Comparison of ENCODE assay signal across 8 cellular contexts in genomic region chr5:140251527-140251973, GRCh38. TPM values are rescaled to one million over a fixed set of nuclear protein-coding genes. Genes with fewer than 3 reads are reported as not detected.
DNase-seq lines count a peak whose midpoint lies in the region; ATAC-seq and TF ChIP-seq lines count a peak whose summit lies in the region.

No MANE protein-coding gene starts in this region.

- peak overlapping the region; percentile 72 for H3K4ac ChIP-seq in IMR-90 (ENCODE audit: low read depth, low read length)

- CTCF ChIA-PET in MCF 10A (lab: Yijun Ruan, JAX) (interaction anchor here (0.6 to 42.5 kb wide), 6 partner anchors 8 to 193 kb away, joined by 3 to 1450 read pairs (median 6); partner anchors contain the start of gene HBEGF), IMR-90 (lab: Yijun Ruan, JAX) (interaction anchor here (1.0 to 2.2 kb wide), 3 partner anchors 94 to 107 kb away, joined by 6 to 11 read pairs (median 6); partner anchors contain the start of gene HBEGF)

- DNase-seq in MCF 10A (ENCODE audit: unreplicated experiment) (peak; percentile 70), breast epithelium (ENCODE audit: low spot score in 2 of 2) (no peak), IMR-90 (peak; percentile 94), epithelial cell of proximal tubule (ENCODE audit: low read depth) (peak; percentile 50)
- DNase-seq in activated CD4-positive, alpha-beta T cell treated with anti-CD3 and anti-CD28 coated beads for 48 hours = peak; percentile 81
- DNase-seq in stimulated activated CD4-positive, alpha-beta T cell treated with anti-CD3 and anti-CD28 coated beads, Interleukin-15, amount 100 ng/mL, for 48 hours (ENCODE audit: low read depth in 2 of 2) = peak; percentile 64 to 67

- no peaks in the 10 kb centered on the region for H3K27me3 Mint-ChIP-seq in MCF 10A (ENCODE audit: insufficient read depth, unreplicated experiment)

- no peak overlapping the region for H4K5ac ChIP-seq in IMR-90 (ENCODE audit: low read depth, low read length)

- peak; percentile 81 for ATAC-seq in IMR-90 (ENCODE audit: low read depth)
- ATAC-seq in GM19328 (IDR thresholded peaks at IDR 0.05; ENCODE audit: unreplicated experiment) = no peak
- no peak for ATAC-seq in HG03175 (IDR thresholded peaks at IDR 0.05; ENCODE audit: unreplicated experiment)

- peaks cover 40% of the 10 kb centered on the region for H3K9me1 ChIP-seq in IMR-90 (ENCODE audit: insufficient read depth, low read length)

- peaks cover 10% of the 10 kb centered on the region for H3K36me3 Mint-ChIP-seq in MCF 10A (ENCODE audit: insufficient read depth, unreplicated experiment)

- peak overlapping the region in 1 of 2 donors; percentile 20 for H3K27ac ChIP-seq in breast epithelium
- H3K27ac ChIP-seq in IMR-90 (ENCODE audit: insufficient read depth, low read length) = peak overlapping the region; percentile 3; the same call in 1 of the 2 replicates

- H3K4me1 ChIP-seq in breast epithelium (no peaks in the 10 kb centered on the region), IMR-90 (ENCODE audit: control insufficient read depth, insufficient read depth, low read length) (peaks cover 26% of the 10 kb centered on the region)

- H4K8ac ChIP-seq in IMR-90 (ENCODE audit: low read depth in 2 of 2, low read length in 2 of 2) = peak overlapping the region in 1 of 2 experiments; percentile 64; a peak in 1 of 4 replicates

- peaks cover 45 to 86% of the 10 kb centered on the region in 2 experiments for H3K79me1 ChIP-seq in IMR-90 (ENCODE audit: low read depth in 1 of 2, low read length in 2 of 2)

- no peaks in the 10 kb centered on the region for H3K9me3 Mint-ChIP-seq in MCF 10A (ENCODE audit: unreplicated experiment)

- H3K27me3 ChIP-seq in breast epithelium (no peaks in the 10 kb centered on the region), IMR-90 (ENCODE audit: control insufficient read depth, insufficient read depth, low read length) (no peaks in the 10 kb centered on the region)

- peak overlapping the region; percentile 52; the same call in 1 of the 2 replicates for H2AK5ac ChIP-seq in IMR-90 (ENCODE audit: low read depth, low read length)

- TF ChIP-seq POLR2A in breast epithelium (IDR thresholded peaks at IDR 0.05) (no peak), IMR-90 (IDR thresholded peaks at IDR 0.05; ENCODE audit: low read depth, low read length) (no peak)

- H4K20me1 ChIP-seq in IMR-90 (ENCODE audit: insufficient read depth, low read length) = peaks cover 10% of the 10 kb centered on the region; the same call in 1 of the 2 replicates

- intact Hi-C loops in MCF 10A (cut with micrococcal nuclease) (no loop called here), breast epithelium (cut with DNase I; ENCODE audit: low total_unique reads) (no loop called here), IMR-90 (cut with micrococcal nuclease) (loop anchor here (2.0 kb wide), 1 partner anchor 43 kb away; no protein-coding TSS in a partner anchor)

- no peak overlapping the region; the same call in 1 of the 2 replicates for H3K18ac ChIP-seq in IMR-90 (ENCODE audit: low read depth, low read length)

- H3K4me2 ChIP-seq in IMR-90 (ENCODE audit: low read depth, low read length) = peak overlapping the region; percentile 0; the same call in 1 of the 2 replicates

- H3K9ac ChIP-seq in IMR-90 (ENCODE audit: low read depth, low read length) = no peak overlapping the region

- H3K27ac Mint-ChIP-seq in MCF 10A (ENCODE audit: low read depth, unreplicated experiment) = peak overlapping the region; percentile 80

- H3K4me3 ChIP-seq in breast epithelium (no peak overlapping the region), IMR-90 (ENCODE audit: insufficient read depth, low read depth, low read length) (no peak overlapping the region), epithelial cell of proximal tubule (ENCODE audit: low read depth, low read length) (no peak overlapping the region)

- peak overlapping the region; percentile 21 for H2AFZ ChIP-seq in IMR-90 (replicated peaks; ENCODE audit: low read length, poor library complexity)

- H2BK15ac ChIP-seq in IMR-90 (ENCODE audit: low read depth, low read length) = peak overlapping the region; percentile 16; the same call in 1 of the 3 replicates

- peak overlapping the region; percentile 96 for H3K23ac ChIP-seq in IMR-90 (ENCODE audit: low read depth, low read length)

- in situ Hi-C loops in IMR-90 (cut with MboI; ENCODE audit: low sequenced_read_pairs) = no loop called here

- peak overlapping the region; percentile 57; the same call in 1 of the 2 replicates for H3K14ac ChIP-seq in IMR-90 (replicated peaks; ENCODE audit: low read depth, low read length)

- H2BK20ac ChIP-seq in IMR-90 (ENCODE audit: low read depth, low read length) = peak overlapping the region; percentile 55; the same call in 1 of the 2 replicates

- peak overlapping the region; percentile 22 for H3K56ac ChIP-seq in IMR-90 (ENCODE audit: extremely low read depth, insufficient read depth, low read length)

- BruUV-seq in MCF 10A (replicated peaks; lab: Mats Ljungman, UMichigan) = no TSS peak
- BruUV-seq in IMR-90 (replicated peaks; lab: Mats Ljungman, UMichigan) = no TSS peak

- dilution Hi-C loops in IMR-90 (cut with HindIII; ENCODE audit: low sequenced_read_pairs, unreplicated experiment) = no loop called here

- peak overlapping the region; percentile 66 for H2BK5ac ChIP-seq in IMR-90 (ENCODE audit: low read depth, low read length, poor library complexity, severe bottlenecking)

- H4K91ac ChIP-seq in IMR-90 (ENCODE audit: insufficient read depth, low read depth, low read length) = peak overlapping the region; percentile 17

- H2BK120ac ChIP-seq in IMR-90 (ENCODE audit: low read depth, low read length) = peak overlapping the region; percentile 80

- POLR2A ChIA-PET in MCF 10A (lab: Yijun Ruan, JAX) = interaction anchor here (0.8 to 3.2 kb wide), 9 partner anchors 10 to 95 kb away, joined by 3 to 15 read pairs (median 5); partner anchors contain the start of gene HBEGF
- POLR2A ChIA-PET in IMR-90 (lab: Charles Lee; ENCODE audit: unreplicated experiment) = no interaction called here

- no peaks in the 10 kb centered on the region for H3K36me3 ChIP-seq in breast epithelium
- peaks cover 3% of the 10 kb centered on the region; the same call in 1 of the 2 replicates for H3K36me3 ChIP-seq in IMR-90 (ENCODE audit: control insufficient read depth, insufficient read depth, low read length)

- no peak for TF ChIP-seq RAD21 in IMR-90 (IDR thresholded peaks at IDR 0.05; ENCODE audit: low read length)

- H2AK9ac ChIP-seq in IMR-90 (replicated peaks; ENCODE audit: low read depth, low read length, poor library complexity) = no peak overlapping the region

- 0% methylated on average over 1 of the region's 5 CpGs; no CpG with 5 or more reads in 1 of the 2 experiments for WGBS in IMR-90 (ENCODE audit: extremely low coverage in 2 of 2, insufficient read length in 1 of 2), 2 experiments

- no peak overlapping the region for H3K4me3 Mint-ChIP-seq in MCF 10A (ENCODE audit: unreplicated experiment)

- no peaks in the 10 kb centered on the region for H3K9me3 ChIP-seq in breast epithelium
- H3K9me3 ChIP-seq in IMR-90 (ENCODE audit: control insufficient read depth, insufficient read depth, low read length) = no peaks in the 10 kb centered on the region

- TF ChIP-seq CTCF in MCF 10A (IDR thresholded peaks at IDR 0.05; ENCODE audit: unreplicated experiment) (no peak), breast epithelium (IDR thresholded peaks at IDR 0.05) (no peak), IMR-90 (conservative IDR thresholded peaks at IDR 0.05; ENCODE audit: low read depth, low read length) (no peak), epithelial cell of proximal tubule (conservative IDR thresholded peaks at IDR 0.05; ENCODE audit: low read depth, low read length) (no peak)

- H3K4me1 Mint-ChIP-seq in MCF 10A (ENCODE audit: insufficient read depth, unreplicated experiment) = peaks cover 27% of the 10 kb centered on the region

TF ChIP-seq in IMR-90, 13 proteins besides CTCF, POLR2A, EP300 and RAD21:
- TF ChIP-seq CEBPB (IDR thresholded peaks at IDR 0.05; ENCODE audit: low read depth, low read length) = peak; percentile 33; the same call in 1 of the 2 replicates
- TF ChIP-seq MAFK (IDR thresholded peaks at IDR 0.05; ENCODE audit: low read depth, low read length) = peak; percentile 54; the same call in 1 of the 2 replicates
- no peak for TF ChIP-seq RFX5 (IDR thresholded peaks at IDR 0.05; ENCODE audit: low read depth, low read length)
- peak; percentile 45; the same call in 1 of the 2 replicates for TF ChIP-seq FOS (IDR thresholded peaks at IDR 0.05; ENCODE audit: low read depth, low read length)
- TF ChIP-seq BHLHE40 (IDR thresholded peaks at IDR 0.05; ENCODE audit: low read depth, low read length) = no peak
- 0 out of 2 replicates have a peak, but pooled peaks have one; percentile 24 for TF ChIP-seq MXI1 (IDR thresholded peaks at IDR 0.05; ENCODE audit: borderline replicate concordance, low read depth, low read length)
- TF ChIP-seq MAZ (IDR thresholded peaks at IDR 0.05; ENCODE audit: borderline replicate concordance, low read depth, low read length) = 0 out of 2 replicates have a peak, but pooled peaks have one; percentile 22

RNA-seq across cellular contexts. Expression of gene PFDN1, which starts 51.4 kb away (rescaled TPM):
- total RNA-seq in MCF 10A (2022) (94.7 and 102 TPM in 2 replicates), breast epithelium (10 to 100 TPM; 72.2 to 93.4 (median 86.3) TPM), IMR-90 (2012; rRNA removed) (92.8 and 98.8 TPM in 2 replicates), epithelial cell of proximal tubule (159 and 173 TPM in 2 replicates)
- 134 and 140 TPM in 2 replicates for polyA plus RNA-seq in IMR-90 (2012; rRNA removed)
- polyA plus RNA-seq in IMR-90 (2012; cell fraction: cytosol; rRNA removed) = 85.4 and 108 TPM in 2 replicates
- 39.7 and 45.7 TPM in 2 replicates for polyA plus RNA-seq in IMR-90 (2012; cell fraction: nucleus; rRNA removed; ENCODE audit: low replicate concordance)

Comparison
In these comparisons a context has a peak if more than half of its experiments do, and no peak if none do; other contexts are left out.
1. DNase-seq: peak in MCF 10A (single experiment), IMR-90 (single experiment), activated CD4-positive, alpha-beta T cell treated with anti-CD3 and anti-CD28 coated beads for 48 hours (single experiment), epithelial cell of proximal tubule (single experiment) and stimulated activated CD4-positive, alpha-beta T cell treated with anti-CD3 and anti-CD28 coated beads, Interleukin-15, amount 100 ng/mL, for 48 hours (2 of 2); none in breast epithelium (0 of 2).